In the genomic region with DNA sequence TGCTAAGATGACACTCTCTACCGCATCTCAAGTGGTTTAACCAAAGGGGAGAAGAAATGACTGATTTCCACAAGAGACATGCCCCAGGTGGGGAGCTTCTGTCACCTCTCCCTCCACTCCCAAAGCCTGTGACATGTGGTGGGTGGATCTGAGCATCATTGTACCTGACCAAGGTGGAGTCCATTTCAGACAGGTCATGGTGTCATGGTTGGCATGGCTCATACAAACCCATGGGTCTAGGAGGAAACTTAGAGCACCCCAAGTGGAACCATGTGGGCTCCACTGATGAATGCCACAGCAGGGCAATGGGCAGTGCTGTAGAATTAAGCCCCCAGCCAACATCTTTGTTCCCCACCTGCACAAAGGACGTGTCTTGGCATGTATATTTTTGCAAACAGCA, we compare ENCODE assay signal across 21 cellular contexts.
A peak's percentile ranks its signal among the peaks of the same experiment; 100 is the strongest.
DNase-seq lines count a peak whose midpoint lies in the region; ATAC-seq, FAIRE-seq and TF ChIP-seq lines count a peak whose summit lies in the region.
"Had no signal": no experiment of that assay in that cellular context is flagged by ENCODE, and none has a peak within 500 bp of the region (broad histone marks: within the 10 kb centered on the region; RNA-seq: fewer than 3 reads in every experiment).

No MANE protein-coding gene starts in this region.

- H3K9me3 Mint-ChIP-seq in activated CD4-positive, alpha-beta T cell treated with anti-CD3 and anti-CD28 coated beads, Interleukin-2, amount 10 ng/mL, durations not matched to agents 24 days and 14 days: no peaks in the 10 kb centered on the region
- H3K9me3 Mint-ChIP-seq in activated T-helper 1 cell treated with anti-CD3 and anti-CD28 coated beads, Interleukin-12 subunit alpha, Interleukin-12 subunit beta, Interleukin-2, Interleukin-4 antibody, amounts not matched to agents 30 ng/mL and 10 ng/mL and 1 ng/mL, durations not matched to agents 14 hours and 24 hours and 36 hours: no peaks in the 10 kb centered on the region
- H3K9me3 Mint-ChIP-seq: CD14-positive monocyte, GM23338 had no signal

- H3K27me3 Mint-ChIP-seq in activated CD4-positive, alpha-beta T cell treated with anti-CD3 and anti-CD28 coated beads, Interleukin-2, amount 10 ng/mL, durations not matched to agents 24 days and 14 days: no peaks in the 10 kb centered on the region
- no peaks in the 10 kb centered on the region for H3K27me3 Mint-ChIP-seq in activated T-helper 1 cell treated with anti-CD3 and anti-CD28 coated beads, Interleukin-12 subunit alpha, Interleukin-12 subunit beta, Interleukin-2, Interleukin-4 antibody, amounts not matched to agents 30 ng/mL and 10 ng/mL and 1 ng/mL, durations not matched to agents 14 hours and 24 hours and 36 hours (ENCODE audit: insufficient read depth)
- H3K27me3 Mint-ChIP-seq: B cell had no signal

- no peak overlapping the region for H3K4me3 Mint-ChIP-seq in activated CD4-positive, alpha-beta T cell treated with anti-CD3 and anti-CD28 coated beads, Interleukin-2, amount 10 ng/mL, durations not matched to agents 24 days and 14 days
- H3K4me3 Mint-ChIP-seq in activated T-helper 1 cell treated with anti-CD3 and anti-CD28 coated beads, Interleukin-12 subunit alpha, Interleukin-12 subunit beta, Interleukin-2, Interleukin-4 antibody, amounts not matched to agents 30 ng/mL and 10 ng/mL and 1 ng/mL, durations not matched to agents 14 hours and 24 hours and 36 hours: no peak overlapping the region
- H3K4me3 Mint-ChIP-seq: B cell, CD14-positive monocyte, GM23338 had no signal

- TF ChIP-seq CTCF in heart right ventricle (IDR thresholded peaks at IDR 0.05): no peak

- H3K27me3 ChIP-seq in heart right ventricle: no peaks in the 10 kb centered on the region

- H3K4me1 Mint-ChIP-seq in activated CD4-positive, alpha-beta T cell treated with anti-CD3 and anti-CD28 coated beads, Interleukin-2, amount 10 ng/mL, durations not matched to agents 24 days and 14 days: peaks cover 37% of the 10 kb centered on the region
- peaks cover 45% of the 10 kb centered on the region for H3K4me1 Mint-ChIP-seq in activated T-helper 1 cell treated with anti-CD3 and anti-CD28 coated beads, Interleukin-12 subunit alpha, Interleukin-12 subunit beta, Interleukin-2, Interleukin-4 antibody, amounts not matched to agents 30 ng/mL and 10 ng/mL and 1 ng/mL, durations not matched to agents 14 hours and 24 hours and 36 hours (ENCODE audit: low read depth)

- H3K27ac Mint-ChIP-seq in activated CD4-positive, alpha-beta T cell treated with anti-CD3 and anti-CD28 coated beads, Interleukin-2, amount 10 ng/mL, durations not matched to agents 24 days and 14 days: peak overlapping the region; percentile 58
- peak overlapping the region; percentile 34 for H3K27ac Mint-ChIP-seq in activated T-helper 1 cell treated with anti-CD3 and anti-CD28 coated beads, Interleukin-12 subunit alpha, Interleukin-12 subunit beta, Interleukin-2, Interleukin-4 antibody, amounts not matched to agents 30 ng/mL and 10 ng/mL and 1 ng/mL, durations not matched to agents 14 hours and 24 hours and 36 hours
- H3K27ac Mint-ChIP-seq: B cell had no signal

- no peak for DNase-seq in activated CD4-positive, alpha-beta T cell treated with anti-CD3 and anti-CD28 coated beads, Interleukin-2, amount 10 ng/mL, durations not matched to agents 24 days and 14 days
- no peak for DNase-seq in activated CD4-positive, alpha-beta T cell treated with anti-CD3 and anti-CD28 coated beads for 4 hours
- peak; percentile 2 for DNase-seq in AG20443 (ENCODE audit: low spot score)
- DNase-seq in activated T-helper 1 cell treated with anti-CD3 and anti-CD28 coated beads, Interleukin-12 subunit alpha, Interleukin-12 subunit beta, Interleukin-2, Interleukin-4 antibody, amounts not matched to agents 30 ng/mL and 10 ng/mL and 1 ng/mL, durations not matched to agents 14 hours and 24 hours and 36 hours (ENCODE audit: low spot score): no peak
- peak; percentile 22 for DNase-seq in islet precursor cell
- no peak for DNase-seq in SHP77 (lab: John Stamatoyannopoulos, UW)
- DNase-seq in heart right ventricle: no peak
- DNase-seq in HTR-8/SVneo (ENCODE audit: insufficient read length, low spot score): no peak
- DNase-seq: GDM1, MV-4-11, NCI-H1105 treated with DMSO at 0.1 percent for 48 hours, NCI-H2081 treated with DMSO at 0.1 percent for 48 hours, NCI-H446, NCI-H526 had no signal

- no peaks in the 10 kb centered on the region for H3K9me3 ChIP-seq in heart right ventricle
- H3K9me3 ChIP-seq: HAP-1 had no signal

- H3K36me3 Mint-ChIP-seq in activated CD4-positive, alpha-beta T cell treated with anti-CD3 and anti-CD28 coated beads, Interleukin-2, amount 10 ng/mL, durations not matched to agents 24 days and 14 days (ENCODE audit: low read depth): peaks cover 66% of the 10 kb centered on the region
- H3K36me3 Mint-ChIP-seq in activated T-helper 1 cell treated with anti-CD3 and anti-CD28 coated beads, Interleukin-12 subunit alpha, Interleukin-12 subunit beta, Interleukin-2, Interleukin-4 antibody, amounts not matched to agents 30 ng/mL and 10 ng/mL and 1 ng/mL, durations not matched to agents 14 hours and 24 hours and 36 hours (ENCODE audit: low read depth): peaks cover 54% of the 10 kb centered on the region

- intact Hi-C loops in activated CD4-positive, alpha-beta T cell treated with anti-CD3 and anti-CD28 coated beads, Interleukin-2, amount 10 ng/mL, durations not matched to agents 24 days and 14 days (cut with micrococcal nuclease): no loop called here
- intact Hi-C loops in activated T-helper 1 cell treated with anti-CD3 and anti-CD28 coated beads, Interleukin-12 subunit alpha, Interleukin-12 subunit beta, Interleukin-2, Interleukin-4 antibody, amounts not matched to agents 30 ng/mL and 10 ng/mL and 1 ng/mL, durations not matched to agents 14 hours and 24 hours and 36 hours (cut with micrococcal nuclease): loop anchor here (1.0 to 2.0 kb wide), 2 partner anchors 8 to 15 kb away; no protein-coding TSS in a partner anchor
- intact Hi-C loops in heart right ventricle (cut with DNase I): no loop called here

- no peak for FAIRE-seq in HTR-8/SVneo (lab: Jason Lieb, UNC)
- FAIRE-seq: A204.1 had no signal

- no peak overlapping the region for H3K27ac ChIP-seq in heart right ventricle
- H3K27ac ChIP-seq: KMS-11 had no signal

- WGBS in heart right ventricle, 2 donors: 90 to 95% methylated on average over 2 of the region's 2 CpGs

- no peaks in the 10 kb centered on the region for H3K36me3 ChIP-seq in heart right ventricle
- H3K36me3 ChIP-seq: HAP-1 had no signal

- ATAC-seq in heart right ventricle: no peak
- ATAC-seq: GM23338, Right ventricle myocardium inferior had no signal

- H3K4me1 ChIP-seq in heart right ventricle: peaks cover 9 to 21% (median 14%) of the 10 kb centered on the region in 9 donors
- H3K4me1 ChIP-seq: HAP-1 had no signal

- H3K4me3 ChIP-seq in heart right ventricle: no peak overlapping the region
- H3K4me3 ChIP-seq: GM23338, HAP-1 had no signal

Comparison
In these comparisons a context has a peak if more than half of its experiments do, and no peak if none do; other contexts are left out.
1. DNase-seq: peak in AG20443 (single experiment) and islet precursor cell (single experiment); none in activated CD4-positive, alpha-beta T cell treated with anti-CD3 and anti-CD28 coated beads, Interleukin-2, amount 10 ng/mL, durations not matched to agents 24 days and 14 days (single experiment), activated CD4-positive, alpha-beta T cell treated with anti-CD3 and anti-CD28 coated beads for 4 hours (0 of 2), activated T-helper 1 cell treated with anti-CD3 and anti-CD28 coated beads, Interleukin-12 subunit alpha, Interleukin-12 subunit beta, Interleukin-2, Interleukin-4 antibody, amounts not matched to agents 30 ng/mL and 10 ng/mL and 1 ng/mL, durations not matched to agents 14 hours and 24 hours and 36 hours (single experiment), SHP77 (0 of 2), heart right ventricle (0 of 2) and HTR-8/SVneo (single experiment).